ENCODE assay signal across 14 cellular contexts in the genomic region with DNA sequence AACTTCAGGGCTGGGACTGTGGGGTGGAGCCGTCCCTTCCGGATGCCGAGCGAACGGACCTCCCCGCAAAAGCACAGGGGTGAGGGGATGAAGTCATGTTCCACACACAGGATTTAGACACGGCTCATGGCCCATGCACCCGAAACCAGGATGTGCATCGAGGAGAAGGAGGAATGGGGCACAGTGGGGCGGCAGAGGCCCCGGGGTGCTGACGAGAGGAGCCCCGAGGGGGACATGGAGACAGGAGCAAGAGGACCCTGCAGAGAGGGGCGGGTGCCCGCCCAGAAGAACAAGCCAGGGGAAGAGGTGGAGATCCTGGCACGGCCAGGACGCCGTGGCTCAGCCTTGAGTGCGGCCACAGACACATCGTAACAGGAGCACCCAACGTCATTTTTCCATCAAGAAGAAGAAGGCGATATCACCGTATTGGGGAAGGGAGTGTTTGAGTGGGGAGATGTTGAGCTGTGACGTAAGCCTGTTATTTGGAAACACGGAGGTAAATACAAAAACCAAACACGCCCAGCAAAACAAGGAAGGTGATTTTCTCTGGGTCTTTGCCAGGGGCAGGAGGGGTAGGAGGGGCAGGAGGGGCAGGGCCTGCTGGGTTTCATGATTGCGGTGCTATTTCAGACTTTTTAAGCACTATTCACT. TPM values are rescaled to one million over a fixed set of nuclear protein-coding genes. Genes with fewer than 3 reads are reported as not detected.
A peak's percentile ranks its signal among the peaks of the same experiment; 100 is the strongest.
DNase-seq lines count a peak whose midpoint lies in the region; ATAC-seq and TF ChIP-seq lines count a peak whose summit lies in the region.
"Had no signal": no experiment of that assay in that cellular context is flagged by ENCODE, and none has a peak within 500 bp of the region (broad histone marks: within the 10 kb centered on the region; RNA-seq: fewer than 3 reads in every experiment).

No MANE protein-coding gene starts in this region.

- CTCF ChIA-PET in PC-9 (lab: Charles Lee) = no interaction called here

- DNase-seq in left ventricle myocardium superior = peak; percentile 20
- DNase-seq in left ventricle myocardium inferior = no peak
- DNase-seq in PC-9 = peak; percentile 15 to 67
- peak; percentile 64 to 74 for DNase-seq in left colon
- DNase-seq in EL = no peak
- DNase-seq in superior temporal gyrus (ENCODE audit: extremely low spot score) = no peak
- DNase-seq in stimulated activated CD4-positive, alpha-beta T cell treated with anti-CD3 and anti-CD28 coated beads, Interleukin-2, amount 100 ng/mL, for 24 hours = no peak
- DNase-seq: cerebellar nuclear complex, NCI-H1694 treated with DMSO at 0.1 percent for 48 hours had no signal

- no peaks in the 10 kb centered on the region for H4K20me1 ChIP-seq in PC-9 (ENCODE audit: insufficient read depth)

- H3K9me3 ChIP-seq in left ventricle myocardium inferior (replicated peaks) = peaks cover 7% of the 10 kb centered on the region
- peaks cover 15% of the 10 kb centered on the region for H3K9me3 ChIP-seq in PC-9 (ENCODE audit: insufficient read depth, low read depth)

- H3K27ac ChIP-seq in left ventricle myocardium inferior (replicated peaks) (no peak overlapping the region), PC-9 (no peak overlapping the region)
- H3K27ac ChIP-seq: parathyroid adenoma had no signal

- H3F3A ChIP-seq in PC-9 (ENCODE audit: insufficient read depth, low read depth) = peaks cover 28% of the 10 kb centered on the region

- TF ChIP-seq CTCF in left ventricle myocardium inferior (IDR thresholded peaks at IDR 0.05; ENCODE audit: borderline replicate concordance) (no peak), PC-9 (conservative IDR thresholded peaks at IDR 0.05) (no peak)

- H2AFZ ChIP-seq in PC-9 = no peak overlapping the region
- H2AFZ ChIP-seq: parathyroid adenoma had no signal

- ATAC-seq in left ventricle myocardium superior = no peak
- peak; percentile 60 for ATAC-seq in left colon
- ATAC-seq in GM21367 (IDR thresholded peaks at IDR 0.05; ENCODE audit: unreplicated experiment) = no peak

- no TSS peak for BruUV-seq in PC-9 (replicated peaks; lab: Mats Ljungman, UMichigan)

- no peak overlapping the region for H3K4me3 ChIP-seq in left ventricle myocardium inferior
- no peak overlapping the region for H3K4me3 ChIP-seq in PC-9

- H3K27me3 ChIP-seq in left ventricle myocardium inferior (ENCODE audit: low read depth) (peaks cover 5% of the 10 kb centered on the region), PC-9 (ENCODE audit: insufficient read depth, low read depth) (0 out of 2 replicates have a peak, but pooled peaks cover 7% of the 10 kb centered on the region)

- intact Hi-C loops in left ventricle myocardium superior (cut with micrococcal nuclease) (no loop called here), left ventricle myocardium inferior (cut with micrococcal nuclease) (no loop called here), PC-9 (cut with micrococcal nuclease; ENCODE audit: unreplicated experiment) (no loop called here), left colon (cut with DNase I, micrococcal nuclease) (no loop called here)

- no peaks in the 10 kb centered on the region for H3K79me2 ChIP-seq in PC-9 (ENCODE audit: low read depth)
- H3K79me2 ChIP-seq: parathyroid adenoma had no signal

- POLR2A ChIA-PET in PC-9 (lab: Charles Lee; ENCODE audit: unreplicated experiment) = interaction anchor here (0.6 kb wide), 2 partner anchors 70 to 1873 kb away, joined by 4 to 6 read pairs; no protein-coding TSS in a partner anchor

- H3K9me2 ChIP-seq in PC-9 (ENCODE audit: insufficient read depth) = no peaks in the 10 kb centered on the region

- H3K4me1 ChIP-seq in left ventricle myocardium inferior = no peaks in the 10 kb centered on the region
- H3K4me1 ChIP-seq in PC-9 (replicated peaks; ENCODE audit: insufficient read depth) = 0 out of 2 replicates have a peak, but pooled peaks cover 7% of the 10 kb centered on the region
- H3K4me1 ChIP-seq: parathyroid adenoma had no signal

- no peak overlapping the region for H3K4me2 ChIP-seq in PC-9

- H3K36me3 ChIP-seq in left ventricle myocardium inferior (peaks cover 21% of the 10 kb centered on the region), PC-9 (ENCODE audit: low read depth) (no peaks in the 10 kb centered on the region)

RNA-seq across cellular contexts. Expression of a gene that starts 25.3 kb away (rescaled TPM):
- total RNA-seq in left ventricle myocardium superior = not detected
- total RNA-seq in left ventricle myocardium inferior = not detected
- total RNA-seq in PC-9 (2021) = not detected in 2 replicates
- total RNA-seq in left colon = under 1 TPM in 1 of 2 donors, not detected in 1; 0.92 TPM
- total RNA-seq: activated T-helper 2 cell treated with anti-CD3 and anti-CD28 coated beads, Interferon-gamma antibody, Interleukin-2, Interleukin-4, amounts not matched to agents 10 μg/mL and 5 μg/mL and 100 μg/mL, durations not matched to agents 14 hours and 24 hours and 36 hours; kidney epithelial cell; temporal lobe had no signal

Comparison
In these comparisons a context has a peak if more than half of its experiments do, and no peak if none do; other contexts are left out.
1. DNase-seq: peak in left ventricle myocardium superior (single experiment), PC-9 (2 of 2) and left colon (2 of 2); none in left ventricle myocardium inferior (single experiment), EL (single experiment), superior temporal gyrus (single experiment) and stimulated activated CD4-positive, alpha-beta T cell treated with anti-CD3 and anti-CD28 coated beads, Interleukin-2, amount 100 ng/mL, for 24 hours (0 of 2).